Comparison of ENCODE assay signal across 19 cellular contexts in genomic region chr2:73238149-73238548, GRCh38. TPM values are rescaled to one million over a fixed set of nuclear protein-coding genes. Genes with fewer than 3 reads are reported as not detected.
DNase-seq lines count a peak whose midpoint lies in the region; ATAC-seq, FAIRE-seq and TF ChIP-seq lines count a peak whose summit lies in the region.
"Had no signal": no experiment of that assay in that cellular context is flagged by ENCODE, and none has a peak within 500 bp of the region (broad histone marks: within the 10 kb centered on the region; RNA-seq: fewer than 3 reads in every experiment).

No MANE protein-coding gene starts in this region.

- H3K9me3 ChIP-seq in HepG2 (ENCODE audit: low read length) (no peaks in the 10 kb centered on the region), right lobe of liver (no peaks in the 10 kb centered on the region), mesenchymal stem cell (ENCODE audit: control insufficient read depth, low read length) (no peaks in the 10 kb centered on the region)
- H3K9me3 ChIP-seq: prostate gland, uterus had no signal

- no peak for TF ChIP-seq RAD21 in HepG2 (CRISPR knock-in tag; IDR thresholded peaks at IDR 0.05)

- no peaks in the 10 kb centered on the region for H3K9me3 Mint-ChIP-seq in WTC11

- H3K79me2 ChIP-seq in HepG2 (ENCODE audit: insufficient read depth, low read length): peaks cover 76% of the 10 kb centered on the region

- TF ChIP-seq CTCF in HepG2 (CRISPR knock-in tag; IDR thresholded peaks at IDR 0.05) (no peak), right lobe of liver (IDR thresholded peaks at IDR 0.05) (no peak), WTC11 (IDR thresholded peaks at IDR 0.05) (no peak)

- no peak overlapping the region for H4K91ac ChIP-seq in mesenchymal stem cell (ENCODE audit: low read length)

- H2BK120ac ChIP-seq in mesenchymal stem cell (ENCODE audit: low read depth, low read length): no peak overlapping the region

- FAIRE-seq in HepG2 (lab: Jason Lieb, UNC): no peak

- peak overlapping the region; percentile 44 for H3K4me3 Mint-ChIP-seq in WTC11

- peaks cover 35% of the 10 kb centered on the region for H3K36me3 Mint-ChIP-seq in WTC11

- H3K18ac ChIP-seq in mesenchymal stem cell (ENCODE audit: low read depth in 1 of 2, low read length in 2 of 2): no peak overlapping the region

- H3K23ac ChIP-seq in mesenchymal stem cell (ENCODE audit: low read length in 2 of 2): no peak overlapping the region

- no peak overlapping the region for H3K14ac ChIP-seq in mesenchymal stem cell (ENCODE audit: low read length in 2 of 2)

- no peaks in the 10 kb centered on the region for H3K27me3 Mint-ChIP-seq in WTC11 (ENCODE audit: low read depth)

- H3K4me1 ChIP-seq in HepG2 (ENCODE audit: insufficient read depth, low read length) (peaks cover 51% of the 10 kb centered on the region), right lobe of liver (peaks cover 0 to 12% (median 3%) of the 10 kb centered on the region in 4 donors), mesenchymal stem cell (ENCODE audit: control insufficient read depth, insufficient read depth, low read depth, low read length) (peaks cover 14% of the 10 kb centered on the region)

- ATAC-seq in HepG2 (no peak), right lobe of liver (no peak), WTC11 (no peak), SK-N-SH treated with all-trans-retinoic acid at 6 μM for 48 hours (no peak), HG02981 (IDR thresholded peaks at IDR 0.05; ENCODE audit: unreplicated experiment) (no peak)
- ATAC-seq: left ventricle myocardium superior had no signal

- no peak overlapping the region for H4K8ac ChIP-seq in mesenchymal stem cell (ENCODE audit: low read length)

- peaks cover 0 to 6% of the 10 kb centered on the region in 2 experiments; a peak in 1 of 5 replicates for H3K27me3 ChIP-seq in HepG2 (ENCODE audit: control insufficient read depth in 1 of 2, insufficient read depth in 2 of 2, low read length in 2 of 2)
- no peaks in the 10 kb centered on the region for H3K27me3 ChIP-seq in right lobe of liver
- H3K27me3 ChIP-seq in mesenchymal stem cell (ENCODE audit: control insufficient read depth in 1 of 2, insufficient read depth in 1 of 2, low read length in 2 of 2): no peaks in the 10 kb centered on the region
- H3K27me3 ChIP-seq: uterus had no signal

- H3K4me3 ChIP-seq in HepG2 (replicated peaks in 1 of 3; ENCODE audit: insufficient read depth in 1 of 3, low read depth in 2 of 3, low read length in 3 of 3): no peak overlapping the region
- no peak overlapping the region for H3K4me3 ChIP-seq in right lobe of liver
- H3K4me3 ChIP-seq in mesenchymal stem cell (ENCODE audit: insufficient read depth in 1 of 2, low read depth in 1 of 2, low read length in 2 of 2): no peak overlapping the region
- H3K4me3 ChIP-seq: prostate gland, uterus had no signal

- peak overlapping the region; percentile 98 for H3K27ac Mint-ChIP-seq in WTC11

- in situ Hi-C loops in HepG2 (cut with HindIII; ENCODE audit: extremely low pct_ligation_motif_present, low pct_unique_long_range_greater_than_20kb): no loop called here

- H3K36me3 ChIP-seq in HepG2 (replicated peaks in 1 of 2; ENCODE audit: control insufficient read depth in 1 of 2, insufficient read depth in 2 of 2, low read length in 2 of 2) (peaks cover 21 to 50% of the 10 kb centered on the region in 2 experiments), right lobe of liver (peaks cover 0 to 37% (median 5%) of the 10 kb centered on the region in 4 donors), mesenchymal stem cell (ENCODE audit: control insufficient read depth in 1 of 2, insufficient read depth in 2 of 2, low read depth in 1 of 2, low read length in 2 of 2) (peaks cover 8 to 34% of the 10 kb centered on the region in 2 experiments)
- H3K36me3 ChIP-seq: prostate gland, uterus had no signal

- peaks cover 10% of the 10 kb centered on the region for H3K79me1 ChIP-seq in mesenchymal stem cell (replicated peaks; ENCODE audit: low read length, poor library complexity, severe bottlenecking)

- H2BK5ac ChIP-seq in mesenchymal stem cell (ENCODE audit: low read depth, low read length, poor library complexity, severe bottlenecking): no peak overlapping the region

- H3K4me2 ChIP-seq in HepG2 (ENCODE audit: low read depth, low read length): no peak overlapping the region
- no peak overlapping the region for H3K4me2 ChIP-seq in mesenchymal stem cell (ENCODE audit: low read length, poor library complexity, severe bottlenecking)

- H3K9ac ChIP-seq in HepG2 (ENCODE audit: insufficient read depth, low read depth, low read length) (peak overlapping the region; percentile 32; the same call in 1 of the 2 replicates), mesenchymal stem cell (ENCODE audit: low read length) (peak overlapping the region; percentile 19)

- CTCF ChIA-PET in HepG2 (lab: Yijun Ruan, JAX; ENCODE audit: low intra/inter-chr PET ratio, low total read pairs) (no interaction called here), WTC11 (lab: Charles Lee) (interaction anchor here (1.3 to 2.8 kb wide), 3 partner anchors 18 to 52 kb away, joined by 4 to 18 read pairs (median 8); no protein-coding TSS in a partner anchor)

- H3K4me1 Mint-ChIP-seq in WTC11: peaks cover 31% of the 10 kb centered on the region

- DNase-seq in HepG2 (ENCODE audit: low spot score) (no peak), right lobe of liver (no peak), WTC11 (ENCODE audit: low spot score) (no peak), mesenchymal stem cell (no peak), foreskin melanocyte (no peak), DMS153 treated with DMSO at 0.1 percent for 48 hours (lab: John Stamatoyannopoulos, UW; ENCODE audit: unreplicated experiment) (no peak)
- DNase-seq: activated CD4-positive, alpha-beta T cell treated with anti-CD3 and anti-CD28 coated beads for 1 hour; left ventricle myocardium superior; NCI-H1694; SHP77 treated with DMSO at 0.1 percent for 48 hours; stimulated activated naive CD4-positive, alpha-beta T cell treated with Interleukin-2 at 50 U/mL for 16 hours; uterus had no signal

- no peak overlapping the region for H2BK15ac ChIP-seq in mesenchymal stem cell (ENCODE audit: low read depth, poor library complexity, severe bottlenecking)

- intact Hi-C loops in HepG2 (cut with micrococcal nuclease; ENCODE audit: unreplicated experiment) (no loop called here), right lobe of liver (cut with DNase I) (no loop called here)

- H2BK12ac ChIP-seq in mesenchymal stem cell (ENCODE audit: low read length in 2 of 2): no peak overlapping the region

- no peak overlapping the region for H3K4ac ChIP-seq in mesenchymal stem cell (ENCODE audit: low read depth in 1 of 2, low read length in 2 of 2)

- H2AFZ ChIP-seq in HepG2 (ENCODE audit: low read length) (no peak overlapping the region), mesenchymal stem cell (ENCODE audit: low read depth, low read length) (no peak overlapping the region)

- TF ChIP-seq POLR2A in HepG2 (IDR thresholded peaks at IDR 0.05; ENCODE audit: insufficient read depth in 1 of 2, low read depth in 2 of 2, low read length in 2 of 2): no peak
- no peak for TF ChIP-seq POLR2A in right lobe of liver (IDR thresholded peaks at IDR 0.05)

- TF ChIP-seq EP300 in HepG2 (IDR thresholded peaks at IDR 0.05; ENCODE audit: low read depth in 2 of 2, low read length in 2 of 2): no peak
- no peak for TF ChIP-seq EP300 in HepG2 (CRISPR knock-in tag; IDR thresholded peaks at IDR 0.05; ENCODE audit: borderline replicate concordance)

- peaks cover 56% of the 10 kb centered on the region for H4K20me1 ChIP-seq in HepG2 (ENCODE audit: insufficient read depth, low read length)

- H2AK5ac ChIP-seq in mesenchymal stem cell (ENCODE audit: low read length, severe bottlenecking): no peak overlapping the region

- 92% methylated on average over 3 of the region's 3 CpGs for WGBS in HepG2 (ENCODE audit: low lambda C conversion rate)
- WGBS in right lobe of liver (ENCODE audit: insufficient coverage, low coverage, low lambda C conversion rate, missing lambda C conversion rate): 96% methylated on average over 2 of the region's 3 CpGs
- WGBS in mesenchymal stem cell: 88% methylated on average over 2 of the region's 3 CpGs

- H3K27ac ChIP-seq in HepG2 (ENCODE audit: extremely low read length, insufficient read depth, low read length): no peak overlapping the region
- H3K27ac ChIP-seq in right lobe of liver: no peak overlapping the region
- H3K27ac ChIP-seq in mesenchymal stem cell (ENCODE audit: low read length, poor library complexity, severe bottlenecking): no peak overlapping the region
- H3K27ac ChIP-seq: prostate gland, uterus had no signal

- POLR2A ChIA-PET in HepG2 (lab: Yijun Ruan, JAX) (interaction anchor here (0.6 to 7.2 kb wide), 5 partner anchors 9 to 50 kb away, joined by 3 to 125 read pairs (median 3); partner anchors contain the start of gene SMYD5), WTC11 (lab: Charles Lee) (interaction anchor here (1.6 to 1.8 kb wide), 2 partner anchors 31 to 47 kb away, joined by 3 to 12 read pairs; no protein-coding TSS in a partner anchor)

- no TSS peak for BruUV-seq in HepG2 (replicated peaks; lab: Mats Ljungman, UMichigan)

RNA-seq across cellular contexts. Expression of gene CCT7, which starts 4.0 kb away (rescaled TPM):
- total RNA-seq in HepG2 (2016; rRNA removed; fragmentation: Illumina TruSeq; extraction: Trizol): 517 and 689 TPM in 2 replicates
- 83.8 and 91.7 TPM in 2 replicates for total RNA-seq in HepG2 (2016; cell fraction: cytosol; rRNA removed; fragmentation: Illumina TruSeq; extraction: Trizol; ENCODE audit: low read depth)
- 525 and 715 TPM in 2 replicates for total RNA-seq in HepG2 (2016; cell fraction: insoluble cytoplasmic fraction; rRNA removed; fragmentation: Illumina TruSeq; extraction: Trizol)
- total RNA-seq in HepG2 (2016; cell fraction: membrane; rRNA removed; fragmentation: Illumina TruSeq; extraction: Trizol): 114 and 115 TPM in 2 replicates
- 196 and 212 TPM in 2 replicates for total RNA-seq in HepG2 (2016; cell fraction: nucleus; rRNA removed; fragmentation: Illumina TruSeq; extraction: Trizol)
- 326 and 347 TPM in 2 replicates for polyA plus RNA-seq in HepG2 (2011; rRNA removed)
- polyA plus RNA-seq in HepG2 (2011; cell fraction: cytosol; rRNA removed): 421 and 439 TPM in 2 replicates
- polyA plus RNA-seq in HepG2 (2011; cell fraction: nucleus; rRNA removed): 113 and 132 TPM in 2 replicates
- 497 and 591 TPM in 2 replicates for polyA plus RNA-seq in HepG2 (2012)
- 60.5 and 62.9 TPM in 2 replicates for polyA plus RNA-seq in HepG2 (2016; cell fraction: cytosol; fragmentation: Illumina TruSeq; extraction: Trizol; ENCODE audit: low read depth)
- polyA plus RNA-seq in HepG2 (2016; cell fraction: insoluble cytoplasmic fraction; fragmentation: Illumina TruSeq; extraction: Trizol; ENCODE audit: low read depth): 605 and 611 TPM in 2 replicates
- 71.6 and 78.2 TPM in 2 replicates for polyA plus RNA-seq in HepG2 (2016; cell fraction: membrane; fragmentation: Illumina TruSeq; extraction: Trizol; ENCODE audit: low read depth)
- polyA plus RNA-seq in HepG2 (2016; cell fraction: nucleus; fragmentation: Illumina TruSeq; extraction: Trizol; ENCODE audit: insufficient read depth, low read depth): 207 and 227 TPM in 2 replicates
- 594 and 852 TPM in 2 replicates for polyA minus RNA-seq in HepG2 (2011; rRNA and poly(A)+ RNA removed; ENCODE audit: low replicate concordance)
- polyA minus RNA-seq in HepG2 (2011; cell fraction: cytosol; rRNA and poly(A)+ RNA removed): 197 and 217 TPM in 2 replicates
- 138 and 184 TPM in 2 replicates for polyA minus RNA-seq in HepG2 (2011; cell fraction: nucleus; rRNA and poly(A)+ RNA removed)
- 100 to 1,000 TPM in 3 of 6 experiments, 10 to 100 TPM in 3; 83.5 to 131 (median 99.4) TPM for total RNA-seq in right lobe of liver
- total RNA-seq in WTC11 (2021): 482 to 518 TPM (median 514 TPM) in 3 replicates
- 270 TPM for polyA plus RNA-seq in mesenchymal stem cell (2013, experiment 1 of 2)
- polyA plus RNA-seq in mesenchymal stem cell (2013, experiment 2 of 2): 269 TPM

RNA-seq across cellular contexts. Expression of gene PRADC1, which starts 5.1 kb away (rescaled TPM):
- 30.0 and 37.2 TPM in 2 replicates for total RNA-seq in HepG2 (2016; rRNA removed; fragmentation: Illumina TruSeq; extraction: Trizol)
- 141 and 145 TPM in 2 replicates for total RNA-seq in HepG2 (2016; cell fraction: cytosol; rRNA removed; fragmentation: Illumina TruSeq; extraction: Trizol; ENCODE audit: low read depth)
- 25.4 and 37.6 TPM in 2 replicates for total RNA-seq in HepG2 (2016; cell fraction: insoluble cytoplasmic fraction; rRNA removed; fragmentation: Illumina TruSeq; extraction: Trizol)
- 112 and 121 TPM in 2 replicates for total RNA-seq in HepG2 (2016; cell fraction: membrane; rRNA removed; fragmentation: Illumina TruSeq; extraction: Trizol)
- 16.8 TPM in 2 replicates for total RNA-seq in HepG2 (2016; cell fraction: nucleus; rRNA removed; fragmentation: Illumina TruSeq; extraction: Trizol)
- 11.6 and 12.1 TPM in 2 replicates for polyA plus RNA-seq in HepG2 (2011; rRNA removed)
- 10.0 and 15.9 TPM in 2 replicates for polyA plus RNA-seq in HepG2 (2011; cell fraction: cytosol; rRNA removed)
- 4.1 and 7.0 TPM in 2 replicates for polyA plus RNA-seq in HepG2 (2011; cell fraction: nucleus; rRNA removed)
- polyA plus RNA-seq in HepG2 (2012): 5.7 and 8.8 TPM in 2 replicates
- 152 and 157 TPM in 2 replicates for polyA plus RNA-seq in HepG2 (2016; cell fraction: cytosol; fragmentation: Illumina TruSeq; extraction: Trizol; ENCODE audit: low read depth)
- polyA plus RNA-seq in HepG2 (2016; cell fraction: insoluble cytoplasmic fraction; fragmentation: Illumina TruSeq; extraction: Trizol; ENCODE audit: low read depth): 23.1 and 23.9 TPM in 2 replicates
- 103 and 106 TPM in 2 replicates for polyA plus RNA-seq in HepG2 (2016; cell fraction: membrane; fragmentation: Illumina TruSeq; extraction: Trizol; ENCODE audit: low read depth)
- polyA plus RNA-seq in HepG2 (2016; cell fraction: nucleus; fragmentation: Illumina TruSeq; extraction: Trizol; ENCODE audit: insufficient read depth, low read depth): 23.7 and 26.7 TPM in 2 replicates
- 19.5 and 55.8 TPM in 2 replicates for polyA minus RNA-seq in HepG2 (2011; rRNA and poly(A)+ RNA removed; ENCODE audit: low replicate concordance)
- polyA minus RNA-seq in HepG2 (2011; cell fraction: cytosol; rRNA and poly(A)+ RNA removed): 2.7 and 5.5 TPM in 2 replicates
- polyA minus RNA-seq in HepG2 (2011; cell fraction: nucleus; rRNA and poly(A)+ RNA removed): 2.2 and 3.3 TPM in 2 replicates
- 10 to 100 TPM; 17.8 to 26.1 (median 22.5) TPM for total RNA-seq in right lobe of liver
- 11.4 to 12.9 TPM (median 12.2 TPM) in 3 replicates for total RNA-seq in WTC11 (2021)
- 19.4 TPM for polyA plus RNA-seq in mesenchymal stem cell (2013, experiment 1 of 2)
- polyA plus RNA-seq in mesenchymal stem cell (2013, experiment 2 of 2): 20.4 TPM

RNA-seq across cellular contexts. Expression of gene SMYD5, which starts 24.1 kb away (rescaled TPM):
- 70.4 and 70.6 TPM in 2 replicates for total RNA-seq in HepG2 (2016; rRNA removed; fragmentation: Illumina TruSeq; extraction: Trizol)
- 9.8 and 10.0 TPM in 2 replicates for total RNA-seq in HepG2 (2016; cell fraction: cytosol; rRNA removed; fragmentation: Illumina TruSeq; extraction: Trizol; ENCODE audit: low read depth)
- total RNA-seq in HepG2 (2016; cell fraction: insoluble cytoplasmic fraction; rRNA removed; fragmentation: Illumina TruSeq; extraction: Trizol): 60.2 and 71.8 TPM in 2 replicates
- total RNA-seq in HepG2 (2016; cell fraction: membrane; rRNA removed; fragmentation: Illumina TruSeq; extraction: Trizol): 27.7 and 31.2 TPM in 2 replicates
- total RNA-seq in HepG2 (2016; cell fraction: nucleus; rRNA removed; fragmentation: Illumina TruSeq; extraction: Trizol): 60.7 and 66.5 TPM in 2 replicates
- polyA plus RNA-seq in HepG2 (2011; rRNA removed): 55.8 and 62.2 TPM in 2 replicates
- 42.9 and 47.4 TPM in 2 replicates for polyA plus RNA-seq in HepG2 (2011; cell fraction: cytosol; rRNA removed)
- 96.0 and 102 TPM in 2 replicates for polyA plus RNA-seq in HepG2 (2011; cell fraction: nucleus; rRNA removed)
- 48.5 and 51.9 TPM in 2 replicates for polyA plus RNA-seq in HepG2 (2012)
- polyA plus RNA-seq in HepG2 (2016; cell fraction: cytosol; fragmentation: Illumina TruSeq; extraction: Trizol; ENCODE audit: low read depth): 8.0 TPM in 2 replicates
- 52.6 and 65.1 TPM in 2 replicates for polyA plus RNA-seq in HepG2 (2016; cell fraction: insoluble cytoplasmic fraction; fragmentation: Illumina TruSeq; extraction: Trizol; ENCODE audit: low read depth)
- 20.7 and 22.3 TPM in 2 replicates for polyA plus RNA-seq in HepG2 (2016; cell fraction: membrane; fragmentation: Illumina TruSeq; extraction: Trizol; ENCODE audit: low read depth)
- polyA plus RNA-seq in HepG2 (2016; cell fraction: nucleus; fragmentation: Illumina TruSeq; extraction: Trizol; ENCODE audit: insufficient read depth, low read depth): 82.3 and 84.7 TPM in 2 replicates
- polyA minus RNA-seq in HepG2 (2011; rRNA and poly(A)+ RNA removed; ENCODE audit: low replicate concordance): 57.7 and 119 TPM in 2 replicates
- polyA minus RNA-seq in HepG2 (2011; cell fraction: cytosol; rRNA and poly(A)+ RNA removed): 18.6 and 21.6 TPM in 2 replicates
- 78.0 and 87.9 TPM in 2 replicates for polyA minus RNA-seq in HepG2 (2011; cell fraction: nucleus; rRNA and poly(A)+ RNA removed)
- total RNA-seq in right lobe of liver: 10 to 100 TPM in 3 of 6 experiments, 1 to 10 TPM in 3; 5.3 to 12.2 (median 9.4) TPM
- 46.5 to 47.9 TPM (median 46.7 TPM) in 3 replicates for total RNA-seq in WTC11 (2021)
- 10.1 TPM for polyA plus RNA-seq in mesenchymal stem cell (2013, experiment 1 of 2)
- polyA plus RNA-seq in mesenchymal stem cell (2013, experiment 2 of 2): 11.1 TPM

RNA-seq across cellular contexts. Expression of gene NOTO, which starts 35.8 kb away (rescaled TPM):
- total RNA-seq in HepG2 (2016; rRNA removed; fragmentation: Illumina TruSeq; extraction: Trizol) (not detected in 2 replicates), right lobe of liver (not detected), WTC11 (2021) (0.15 to 0.23 TPM (median 0.18 TPM) in 3 replicates)
- total RNA-seq in HepG2 (2016; cell fraction: cytosol; rRNA removed; fragmentation: Illumina TruSeq; extraction: Trizol; ENCODE audit: low read depth): not detected in 2 replicates
- total RNA-seq in HepG2 (2016; cell fraction: insoluble cytoplasmic fraction; rRNA removed; fragmentation: Illumina TruSeq; extraction: Trizol): not detected in 2 replicates
- not detected in 2 replicates for total RNA-seq in HepG2 (2016; cell fraction: membrane; rRNA removed; fragmentation: Illumina TruSeq; extraction: Trizol)
- not detected in 2 replicates for total RNA-seq in HepG2 (2016; cell fraction: nucleus; rRNA removed; fragmentation: Illumina TruSeq; extraction: Trizol)
- not detected in 2 replicates for polyA plus RNA-seq in HepG2 (2011; rRNA removed)
- not detected in 2 replicates for polyA plus RNA-seq in HepG2 (2011; cell fraction: cytosol; rRNA removed)
- polyA plus RNA-seq in HepG2 (2011; cell fraction: nucleus; rRNA removed): not detected in 2 replicates
- not detected in 2 replicates for polyA plus RNA-seq in HepG2 (2012)
- polyA plus RNA-seq in HepG2 (2016; cell fraction: cytosol; fragmentation: Illumina TruSeq; extraction: Trizol; ENCODE audit: low read depth): not detected in 2 replicates
- not detected in 2 replicates for polyA plus RNA-seq in HepG2 (2016; cell fraction: insoluble cytoplasmic fraction; fragmentation: Illumina TruSeq; extraction: Trizol; ENCODE audit: low read depth)
- polyA plus RNA-seq in HepG2 (2016; cell fraction: membrane; fragmentation: Illumina TruSeq; extraction: Trizol; ENCODE audit: low read depth): not detected in 2 replicates
- not detected in 2 replicates for polyA plus RNA-seq in HepG2 (2016; cell fraction: nucleus; fragmentation: Illumina TruSeq; extraction: Trizol; ENCODE audit: insufficient read depth, low read depth)
- polyA minus RNA-seq in HepG2 (2011; rRNA and poly(A)+ RNA removed; ENCODE audit: low replicate concordance): not detected in 2 replicates
- polyA minus RNA-seq in HepG2 (2011; cell fraction: cytosol; rRNA and poly(A)+ RNA removed): not detected in 2 replicates
- polyA minus RNA-seq in HepG2 (2011; cell fraction: nucleus; rRNA and poly(A)+ RNA removed): not detected in 2 replicates
- polyA plus RNA-seq in mesenchymal stem cell (2013, experiment 1 of 2): 0.01 TPM
- polyA plus RNA-seq in mesenchymal stem cell (2013, experiment 2 of 2): 0.01 TPM
- total RNA-seq: cardiac septum, fibroblast of villous mesenchyme, left ventricle myocardium superior, myocyte, NCI-H460, prostate gland, uterus had no signal

RNA-seq across cellular contexts. Expression of gene FBXO41, which starts 46.1 kb away (rescaled TPM):
- 3.0 and 4.2 TPM in 2 replicates for total RNA-seq in HepG2 (2016; rRNA removed; fragmentation: Illumina TruSeq; extraction: Trizol)
- 1.2 TPM in 2 replicates for total RNA-seq in HepG2 (2016; cell fraction: cytosol; rRNA removed; fragmentation: Illumina TruSeq; extraction: Trizol; ENCODE audit: low read depth)
- 2.7 and 3.8 TPM in 2 replicates for total RNA-seq in HepG2 (2016; cell fraction: insoluble cytoplasmic fraction; rRNA removed; fragmentation: Illumina TruSeq; extraction: Trizol)
- total RNA-seq in HepG2 (2016; cell fraction: membrane; rRNA removed; fragmentation: Illumina TruSeq; extraction: Trizol): 2.4 and 2.5 TPM in 2 replicates
- total RNA-seq in HepG2 (2016; cell fraction: nucleus; rRNA removed; fragmentation: Illumina TruSeq; extraction: Trizol): 6.0 and 6.4 TPM in 2 replicates
- polyA plus RNA-seq in HepG2 (2011; rRNA removed): 10.3 and 11.1 TPM in 2 replicates
- 5.7 and 7.4 TPM in 2 replicates for polyA plus RNA-seq in HepG2 (2011; cell fraction: cytosol; rRNA removed)
- 32.6 and 44.1 TPM in 2 replicates for polyA plus RNA-seq in HepG2 (2011; cell fraction: nucleus; rRNA removed)
- 8.1 and 9.8 TPM in 2 replicates for polyA plus RNA-seq in HepG2 (2012)
- 1.0 and 1.1 TPM in 2 replicates for polyA plus RNA-seq in HepG2 (2016; cell fraction: cytosol; fragmentation: Illumina TruSeq; extraction: Trizol; ENCODE audit: low read depth)
- polyA plus RNA-seq in HepG2 (2016; cell fraction: insoluble cytoplasmic fraction; fragmentation: Illumina TruSeq; extraction: Trizol; ENCODE audit: low read depth): 3.1 and 4.1 TPM in 2 replicates
- polyA plus RNA-seq in HepG2 (2016; cell fraction: membrane; fragmentation: Illumina TruSeq; extraction: Trizol; ENCODE audit: low read depth): 1.6 and 2.0 TPM in 2 replicates
- polyA plus RNA-seq in HepG2 (2016; cell fraction: nucleus; fragmentation: Illumina TruSeq; extraction: Trizol; ENCODE audit: insufficient read depth, low read depth): 20.4 and 21.9 TPM in 2 replicates
- 12.4 and 15.2 TPM in 2 replicates for polyA minus RNA-seq in HepG2 (2011; rRNA and poly(A)+ RNA removed; ENCODE audit: low replicate concordance)
- polyA minus RNA-seq in HepG2 (2011; cell fraction: cytosol; rRNA and poly(A)+ RNA removed): 5.4 and 6.2 TPM in 2 replicates
- polyA minus RNA-seq in HepG2 (2011; cell fraction: nucleus; rRNA and poly(A)+ RNA removed): 14.7 and 16.5 TPM in 2 replicates
- under 1 TPM; 0.13 to 0.65 (median 0.38) TPM for total RNA-seq in right lobe of liver
- total RNA-seq in WTC11 (2021): 19.2 to 21.5 TPM (median 21.1 TPM) in 3 replicates
- 1.3 TPM for polyA plus RNA-seq in mesenchymal stem cell (2013, experiment 1 of 2)
- 1.3 TPM for polyA plus RNA-seq in mesenchymal stem cell (2013, experiment 2 of 2)
